ENCODE assay signal across 16 cellular contexts in the genomic region with DNA sequence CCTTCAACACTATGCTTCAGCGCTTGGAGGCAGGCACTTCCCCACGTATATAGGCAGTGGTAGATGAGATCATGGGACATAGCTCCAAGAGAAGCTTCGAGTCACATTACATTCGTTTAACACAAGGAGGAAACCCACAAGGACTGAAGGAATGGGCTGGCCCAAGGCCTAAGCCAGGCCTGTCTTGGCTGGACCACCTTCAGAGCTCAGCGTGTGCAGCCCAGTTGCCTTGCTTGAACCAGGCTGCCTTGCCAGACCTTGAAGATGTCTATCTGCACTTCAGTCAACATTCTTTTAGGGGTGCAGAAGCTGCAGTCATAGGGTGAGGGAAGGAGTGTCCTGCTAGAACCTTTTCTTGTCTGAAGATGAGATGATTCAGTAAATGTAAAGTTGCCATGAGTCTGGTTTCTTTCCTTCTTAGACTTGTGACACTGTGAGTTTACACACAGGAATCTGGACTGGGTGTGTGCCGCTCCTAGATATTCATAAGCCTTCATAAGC.
DNase-seq lines count a peak whose midpoint lies in the region; ATAC-seq, FAIRE-seq and TF ChIP-seq lines count a peak whose summit lies in the region.
"Had no signal": no experiment of that assay in that cellular context is flagged by ENCODE, and none has a peak within 500 bp of the region (broad histone marks: within the 10 kb centered on the region; RNA-seq: fewer than 3 reads in every experiment).

No MANE protein-coding gene starts in this region.

- POLR2A ChIA-PET in RWPE1 (lab: Yijun Ruan, JAX; ENCODE audit: low non-redundant PET) = no interaction called here

- no peaks in the 10 kb centered on the region for H3K27me3 ChIP-seq in rectal smooth muscle tissue (ENCODE audit: control insufficient read depth, insufficient read depth, low read length)
- no peaks in the 10 kb centered on the region for H3K27me3 ChIP-seq in pancreas
- H3K27me3 ChIP-seq: right lobe of liver had no signal

- H3K9me3 ChIP-seq in pancreas = no peaks in the 10 kb centered on the region
- H3K9me3 ChIP-seq: right lobe of liver had no signal

- WGBS in pancreas, 2 donors = 70 to 79% methylated on average over 6 of the region's 6 CpGs

- no peak for ATAC-seq in GM19035 (IDR thresholded peaks at IDR 0.05; ENCODE audit: unreplicated experiment)
- ATAC-seq in HG02870 (IDR thresholded peaks at IDR 0.05; ENCODE audit: unreplicated experiment) = no peak
- no peak for ATAC-seq in pancreas
- ATAC-seq: right lobe of liver had no signal

- intact Hi-C loops in pancreas (cut with DNase I) = no loop called here

- no peak overlapping the region for H3K9ac ChIP-seq in rectal smooth muscle tissue (ENCODE audit: low read length)

- TF ChIP-seq CTCF in RWPE1 (conservative IDR thresholded peaks at IDR 0.05; ENCODE audit: low read depth) (no peak), fibroblast of mammary gland (conservative IDR thresholded peaks at IDR 0.05; ENCODE audit: control insufficient read depth, insufficient read depth, low read depth, low read length) (no peak), pancreas (IDR thresholded peaks at IDR 0.05) (no peak)

- DNase-seq in GM03348 (ENCODE audit: low spot score) (peak; percentile 80), RWPE1 (ENCODE audit: low spot score) (peak; percentile 11), fibroblast of mammary gland (ENCODE audit: low read depth) (peak; percentile 63), pancreas (no peak), NCI-H2196 (lab: John Stamatoyannopoulos, UW; ENCODE audit: unreplicated experiment) (no peak)
- DNase-seq: activated CD4-positive, CD25-positive, alpha-beta regulatory T cell; activated T-cell treated with anti-CD3 and anti-CD28 coated beads for 4 hours; CD4-positive, alpha-beta memory T cell; NCI-H1694 treated with DMSO at 0.1 percent for 48 hours; NCI-H524; PC-9; right lobe of liver had no signal

- H3K27ac ChIP-seq in RWPE1 (peak overlapping the region; percentile 46; the same call in 1 of the 2 replicates), rectal smooth muscle tissue (ENCODE audit: low read depth, low read length) (peak overlapping the region; percentile 70), pancreas (no peak overlapping the region)
- H3K27ac ChIP-seq: PC-9, right lobe of liver had no signal

- CTCF ChIA-PET in RWPE1 (lab: Yijun Ruan, JAX) = no interaction called here

- H3K36me3 ChIP-seq in rectal smooth muscle tissue (ENCODE audit: control insufficient read depth, insufficient read depth, low read length) (no peaks in the 10 kb centered on the region), pancreas (no peaks in the 10 kb centered on the region)
- H3K36me3 ChIP-seq: right lobe of liver had no signal

- H3K4me3 ChIP-seq in fibroblast of mammary gland (ENCODE audit: control insufficient read depth, low read depth, low read length) = no peak overlapping the region
- no peak overlapping the region for H3K4me3 ChIP-seq in rectal smooth muscle tissue (ENCODE audit: low read length)
- H3K4me3 ChIP-seq in pancreas = no peak overlapping the region
- H3K4me3 ChIP-seq: PC-9, right lobe of liver had no signal

- H3K4me1 ChIP-seq in rectal smooth muscle tissue (ENCODE audit: control insufficient read depth, insufficient read depth, low read length) = no peaks in the 10 kb centered on the region
- H3K4me1 ChIP-seq in pancreas = peaks cover 0 to 5% (median 0%) of the 10 kb centered on the region in 3 donors
- H3K4me1 ChIP-seq: right lobe of liver had no signal

- FAIRE-seq in pancreas (lab: Jason Lieb, UNC) = no peak
- FAIRE-seq: islet of Langerhans had no signal

Comparison
In these comparisons a context has a peak if more than half of its experiments do, and no peak if none do; other contexts are left out.
1. DNase-seq: peak in GM03348 (single experiment), RWPE1 (single experiment) and fibroblast of mammary gland (single experiment); none in pancreas (0 of 6) and NCI-H2196 (single experiment).
2. H3K27ac ChIP-seq: peak in RWPE1 (single experiment) and rectal smooth muscle tissue (single experiment); none in pancreas (0 of 4).